Comparison of ENCODE assay signal across 30 cellular contexts in genomic region chr13:30983431-30983830, GRCh38. TPM values are rescaled to one million over a fixed set of nuclear protein-coding genes. Genes with fewer than 3 reads are reported as not detected.
"Had no signal": no experiment of that assay in that cellular context is flagged by ENCODE, and none has a peak within 500 bp of the region (broad histone marks: within the 10 kb centered on the region; RNA-seq: fewer than 3 reads in every experiment).

No MANE protein-coding gene starts in this region.

- H3K4me1 Mint-ChIP-seq: activated naive CD4-positive, alpha-beta T cell treated with anti-CD3 and anti-CD28 coated beads, Interleukin-2, amount 50 U/mL, for 24 hours had no signal

- ATAC-seq: activated CD8-positive, alpha-beta T cell treated with anti-CD3 and anti-CD28 coated beads, Interleukin-2, amount 10 ng/mL, durations not matched to agents 7 days and 5 days; Panc1; SK-N-SH treated with all-trans-retinoic acid at 6 μM for 48 hours had no signal

- H3K36me3 Mint-ChIP-seq: activated naive CD4-positive, alpha-beta T cell treated with anti-CD3 and anti-CD28 coated beads, Interleukin-2, amount 50 U/mL, for 24 hours; brain had no signal

- H3K27me3 Mint-ChIP-seq: brain had no signal

- H3K9me3 ChIP-seq: SJCRH30 had no signal

- H3K36me3 ChIP-seq: SJCRH30 had no signal

- H3K27ac Mint-ChIP-seq: activated CD8-positive, alpha-beta T cell treated with anti-CD3 and anti-CD28 coated beads, Interleukin-2, amount 10 ng/mL, durations not matched to agents 7 days and 5 days; activated naive CD4-positive, alpha-beta T cell treated with anti-CD3 and anti-CD28 coated beads, Interleukin-2, amount 50 U/mL, for 24 hours; activated T-cell treated with anti-CD3 and anti-CD28 coated beads, Interleukin-2, amount 50 U/mL, for 24 hours; activated T-helper 1 cell treated with anti-CD3 and anti-CD28 coated beads, Interleukin-12 subunit alpha, Interleukin-12 subunit beta, Interleukin-2, Interleukin-4 antibody, amounts not matched to agents 30 ng/mL and 10 ng/mL and 1 ng/mL, durations not matched to agents 14 hours and 24 hours and 36 hours; T-helper 1 cell treated with Interleukin-12 subunit alpha and Interleukin-12 subunit beta and Interleukin-4 antibody, amounts not matched to agents 30 μg/mL and 1 μg/mL, for 36 hours had no signal

- H3K27ac ChIP-seq: SJCRH30 had no signal

- H3K9me3 Mint-ChIP-seq: activated naive CD4-positive, alpha-beta T cell treated with anti-CD3 and anti-CD28 coated beads, Interleukin-2, amount 50 U/mL, for 24 hours; activated T-cell treated with anti-CD3 and anti-CD28 coated beads, Interleukin-2, amount 50 U/mL, for 24 hours; activated T-helper 1 cell treated with anti-CD3 and anti-CD28 coated beads, Interleukin-12 subunit alpha, Interleukin-12 subunit beta, Interleukin-2, Interleukin-4 antibody, amounts not matched to agents 30 ng/mL and 10 ng/mL and 1 ng/mL, durations not matched to agents 14 hours and 24 hours and 36 hours; T-helper 1 cell treated with Interleukin-12 subunit alpha and Interleukin-12 subunit beta and Interleukin-4 antibody, amounts not matched to agents 30 μg/mL and 1 μg/mL, for 36 hours had no signal

- H3K27me3 ChIP-seq: SJCRH30 had no signal

- H3K4me3 ChIP-seq: SJCRH30 had no signal

- H3K4me3 Mint-ChIP-seq: activated CD8-positive, alpha-beta T cell treated with anti-CD3 and anti-CD28 coated beads, Interleukin-2, amount 10 ng/mL, durations not matched to agents 7 days and 5 days; activated naive CD4-positive, alpha-beta T cell treated with anti-CD3 and anti-CD28 coated beads, Interleukin-2, amount 50 U/mL, for 24 hours; activated T-cell treated with anti-CD3 and anti-CD28 coated beads, Interleukin-2, amount 50 U/mL, for 24 hours; activated T-helper 1 cell treated with anti-CD3 and anti-CD28 coated beads, Interleukin-12 subunit alpha, Interleukin-12 subunit beta, Interleukin-2, Interleukin-4 antibody, amounts not matched to agents 30 ng/mL and 10 ng/mL and 1 ng/mL, durations not matched to agents 14 hours and 24 hours and 36 hours; brain; T-helper 1 cell treated with Interleukin-12 subunit alpha and Interleukin-12 subunit beta and Interleukin-4 antibody, amounts not matched to agents 30 μg/mL and 1 μg/mL, for 36 hours had no signal

- DNase-seq: activated CD4-positive, alpha-beta T cell treated with anti-CD3 and anti-CD28 coated beads for 48 hours; activated CD4-positive, alpha-beta T cell treated with anti-CD3 and anti-CD28 coated beads, Interleukin-2, amount 50 U/mL, for 4 hours; activated CD4-positive, CD25-positive, alpha-beta regulatory T cell treated with anti-CD3 and anti-CD28 coated beads, Interleukin-2, amount 50 U/mL, for 72 hours; activated CD8-positive, alpha-beta T cell treated with anti-CD3 and anti-CD28 coated beads, Interleukin-2, amount 10 ng/mL, durations not matched to agents 7 days and 5 days; activated effector memory CD4-positive, alpha-beta T cell treated with Interleukin-2 at 50 U/mL for 16 hours; activated naive CD4-positive, alpha-beta T cell; activated T-cell treated with anti-CD3 and anti-CD28 coated beads, Interleukin-2, amount 50 U/mL, for 24 hours; aorta; KG1; NCI-H1048; NCI-H146; NCI-H187 treated with DMSO at 0.1 percent for 48 hours; NCI-H2081 treated with DMSO at 0.1 percent for 48 hours; NCI-H2171 treated with DMSO at 0.1 percent for 48 hours; NCI-H226; NCI-H510A; NCI-H526 treated with DMSO at 0.1 percent for 48 hours; NCI-H82; OCI-M1; Right ventricle myocardium superior; RPMI8226; SJCRH30 had no signal

RNA-seq across cellular contexts. Expression of gene TEX26, which starts 51.0 kb away (rescaled TPM):
- total RNA-seq: activated CD8-positive, alpha-beta T cell treated with anti-CD3 and anti-CD28 coated beads, Interleukin-2, amount 10 ng/mL, durations not matched to agents 7 days and 5 days; activated T-helper 1 cell treated with anti-CD3 and anti-CD28 coated beads, Interleukin-12 subunit alpha, Interleukin-12 subunit beta, Interleukin-2, Interleukin-4 antibody, amounts not matched to agents 30 ng/mL and 10 ng/mL and 1 ng/mL, durations not matched to agents 14 hours and 24 hours and 36 hours; LHCN-M2; M059J; Right ventricle myocardium superior; SJCRH30 had no signal
- polyA plus RNA-seq: aorta had no signal
